20 cellular contexts compared by ENCODE assay signal in genomic region chr19:39112338-39112890, GRCh38. TPM values are rescaled to one million over a fixed set of nuclear protein-coding genes. Genes with fewer than 3 reads are reported as not detected.
DNase-seq lines count a peak whose midpoint lies in the region; FAIRE-seq and TF ChIP-seq lines count a peak whose summit lies in the region.
"Had no signal": no experiment of that assay in that cellular context is flagged by ENCODE, and none has a peak within 500 bp of the region (broad histone marks: within the 10 kb centered on the region; RNA-seq: fewer than 3 reads in every experiment).

No MANE protein-coding gene starts in this region.

- no peaks in the 10 kb centered on the region for H3K4me1 ChIP-seq in MM.1S (ENCODE audit: low read length)

- no peak overlapping the region for H3K4me2 ChIP-seq in MM.1S (ENCODE audit: low read depth, low read length)

- H3K27ac Mint-ChIP-seq in activated CD4-positive, alpha-beta memory T cell treated with anti-CD3 and anti-CD28 coated beads for 36 hours = no peak overlapping the region
- H3K27ac Mint-ChIP-seq: activated naive CD8-positive, alpha-beta T cell treated with anti-CD3 and anti-CD28 coated beads, Interleukin-2, amount 50 U/mL, for 24 hours; activated T-cell treated with anti-CD3 and anti-CD28 coated beads, Interleukin-2, amount 50 U/mL, for 24 hours; CD4-positive, alpha-beta T cell; dendritic cell treated with granulocyte-macrophage colony-stimulating factor and Interleukin-4, amounts not matched to agents 40 ng/mL and 50 ng/mL, for 4 days had no signal

- intact Hi-C loops in activated CD4-positive, alpha-beta memory T cell treated with anti-CD3 and anti-CD28 coated beads for 36 hours (cut with micrococcal nuclease) = no loop called here

- no peaks in the 10 kb centered on the region for H4K20me1 ChIP-seq in MM.1S (ENCODE audit: insufficient read depth, low read length)

- H3K27ac ChIP-seq in substantia nigra (ENCODE audit: low read depth, low read length, poor library complexity, severe bottlenecking) = peak overlapping the region; percentile 61
- no peak overlapping the region for H3K27ac ChIP-seq in MM.1S (ENCODE audit: low read length)

- no peaks in the 10 kb centered on the region for H3K79me2 ChIP-seq in MM.1S (ENCODE audit: low read length)

- POLR2A ChIA-PET in activated CD4-positive, alpha-beta memory T cell treated with anti-CD3 and anti-CD28 coated beads for 36 hours (lab: Charles Lee) = no interaction called here

- no peak for TF ChIP-seq POLR2A in GM12891 (IDR thresholded peaks at IDR 0.05; ENCODE audit: low read depth, low read length)

- DNase-seq in HT1080 (ENCODE audit: low read depth) (peak; percentile 32), amniotic epithelial cell (ENCODE audit: low read depth) (peak; percentile 62), kidney epithelial cell (ENCODE audit: low read depth) (peak; percentile 28), substantia nigra (lab: John Stamatoyannopoulos, UW) (peak in 2 of 49 donors; percentile 21 to 48), GM12891 (ENCODE audit: insufficient read length, low spot score) (no peak), MM.1S (no peak), AML-193 (lab: John Stamatoyannopoulos, UW) (no peak)
- DNase-seq in activated CD4-positive, alpha-beta memory T cell treated with anti-CD3 and anti-CD28 coated beads for 36 hours = no peak
- DNase-seq: activated CD4-positive, CD25-positive, alpha-beta regulatory T cell treated with anti-CD3 and anti-CD28 coated beads, Interleukin-2, amount 50 U/mL, for 72 hours; activated naive CD8-positive, alpha-beta T cell treated with anti-CD3 and anti-CD28 coated beads, Interleukin-2, amount 50 U/mL, for 24 hours; activated T-cell treated with anti-CD3 and anti-CD28 coated beads, Interleukin-2, amount 50 U/mL, for 24 hours; CD4-positive, alpha-beta T cell; foreskin melanocyte; GDM1; naive thymus-derived CD4-positive, alpha-beta T cell; NCI-H1694 treated with DMSO at 0.1 percent for 48 hours; NK-92 treated with Interleukin-12 subunit alpha and Interleukin-12 subunit beta, amount 100 ng/mL, for 24 hours had no signal

- H3K4me3 Mint-ChIP-seq in activated CD4-positive, alpha-beta memory T cell treated with anti-CD3 and anti-CD28 coated beads for 36 hours = no peak overlapping the region
- H3K4me3 Mint-ChIP-seq: activated naive CD8-positive, alpha-beta T cell treated with anti-CD3 and anti-CD28 coated beads, Interleukin-2, amount 50 U/mL, for 24 hours; activated T-cell treated with anti-CD3 and anti-CD28 coated beads, Interleukin-2, amount 50 U/mL, for 24 hours; CD4-positive, alpha-beta T cell; dendritic cell treated with granulocyte-macrophage colony-stimulating factor and Interleukin-4, amounts not matched to agents 40 ng/mL and 50 ng/mL, for 4 days; naive thymus-derived CD4-positive, alpha-beta T cell had no signal

- CTCF ChIA-PET in activated CD4-positive, alpha-beta memory T cell treated with anti-CD3 and anti-CD28 coated beads for 36 hours (lab: Charles Lee) = interaction anchor here (1.2 to 2.3 kb wide), 3 partner anchors 10 to 74 kb away, joined by 3 to 7 read pairs (median 4); no protein-coding TSS in a partner anchor

- no peak overlapping the region for H2AFZ ChIP-seq in MM.1S (ENCODE audit: low read length)

- H3K9me2 ChIP-seq in MM.1S (replicated peaks; ENCODE audit: insufficient read depth, low read length) = no peaks in the 10 kb centered on the region

- no peaks in the 10 kb centered on the region for H3K36me3 ChIP-seq in kidney epithelial cell (ENCODE audit: control insufficient read depth, insufficient read depth, low read length)
- H3K36me3 ChIP-seq in MM.1S (replicated peaks; ENCODE audit: insufficient read depth, low read length) = no peaks in the 10 kb centered on the region

- no peaks in the 10 kb centered on the region for H3K36me3 Mint-ChIP-seq in activated CD4-positive, alpha-beta memory T cell treated with anti-CD3 and anti-CD28 coated beads for 36 hours
- H3K36me3 Mint-ChIP-seq: naive thymus-derived CD4-positive, alpha-beta T cell had no signal

- no peaks in the 10 kb centered on the region for H3K9me3 Mint-ChIP-seq in activated CD4-positive, alpha-beta memory T cell treated with anti-CD3 and anti-CD28 coated beads for 36 hours
- H3K9me3 Mint-ChIP-seq: activated naive CD8-positive, alpha-beta T cell treated with anti-CD3 and anti-CD28 coated beads, Interleukin-2, amount 50 U/mL, for 24 hours; activated T-cell treated with anti-CD3 and anti-CD28 coated beads, Interleukin-2, amount 50 U/mL, for 24 hours; CD4-positive, alpha-beta T cell; dendritic cell treated with granulocyte-macrophage colony-stimulating factor and Interleukin-4, amounts not matched to agents 40 ng/mL and 50 ng/mL, for 4 days; IgD-negative memory B cell; naive thymus-derived CD4-positive, alpha-beta T cell had no signal

- no peaks in the 10 kb centered on the region for H3F3A ChIP-seq in MM.1S (ENCODE audit: insufficient read depth, low read length)

- no peaks in the 10 kb centered on the region for H3K27me3 ChIP-seq in kidney epithelial cell (ENCODE audit: control insufficient read depth, insufficient read depth, low read length)
- peaks cover 17% of the 10 kb centered on the region for H3K27me3 ChIP-seq in MM.1S (replicated peaks; ENCODE audit: insufficient read depth, low read length)

- no peaks in the 10 kb centered on the region for H3K9me3 ChIP-seq in MM.1S (replicated peaks; ENCODE audit: insufficient read depth, low read length)

- H3K4me3 ChIP-seq in kidney epithelial cell (ENCODE audit: low read depth, low read length) = no peak overlapping the region
- H3K4me3 ChIP-seq in MM.1S (ENCODE audit: low read length) = no peak overlapping the region

- no peaks in the 10 kb centered on the region for H3K4me1 Mint-ChIP-seq in activated CD4-positive, alpha-beta memory T cell treated with anti-CD3 and anti-CD28 coated beads for 36 hours (ENCODE audit: low read depth)
- H3K4me1 Mint-ChIP-seq: activated naive CD8-positive, alpha-beta T cell treated with anti-CD3 and anti-CD28 coated beads, Interleukin-2, amount 50 U/mL, for 24 hours; IgD-negative memory B cell had no signal

- TF ChIP-seq CTCF in kidney epithelial cell (IDR thresholded peaks at IDR 0.05; ENCODE audit: insufficient read depth, low read length, poor library complexity, severe bottlenecking) (no peak), MM.1S (IDR thresholded peaks at IDR 0.05; ENCODE audit: low read length) (no peak)

- no peak overlapping the region for H3K9ac ChIP-seq in MM.1S (ENCODE audit: low read length)

- FAIRE-seq in GM12891 (lab: Jason Lieb, UNC) = no peak

- H3K27me3 Mint-ChIP-seq in activated CD4-positive, alpha-beta memory T cell treated with anti-CD3 and anti-CD28 coated beads for 36 hours = no peaks in the 10 kb centered on the region
- H3K27me3 Mint-ChIP-seq: activated T-cell treated with anti-CD3 and anti-CD28 coated beads, Interleukin-2, amount 50 U/mL, for 24 hours had no signal

TF ChIP-seq in GM12891, 5 proteins besides CTCF, POLR2A, EP300 and RAD21:
- TF ChIP-seq POU2F2 (IDR thresholded peaks at IDR 0.05; ENCODE audit: low read depth, low read length) (no peak), PAX5 (IDR thresholded peaks at IDR 0.05; ENCODE audit: insufficient read depth, low read length, severe bottlenecking) (no peak), TAF1 (IDR thresholded peaks at IDR 0.05; ENCODE audit: low read depth, low read length) (no peak), POLR2AphosphoS5 (IDR thresholded peaks at IDR 0.05; ENCODE audit: low read depth, low read length) (no peak), SPI1 (IDR thresholded peaks at IDR 0.05; ENCODE audit: low read depth, low read length) (no peak)

RNA-seq across cellular contexts. Expression of gene PAK4, which starts 13.2 kb away (rescaled TPM):
- 8.0 and 13.0 TPM in 2 replicates for total RNA-seq in HT1080 (2014; rRNA removed; shearing (Covaris generic))
- polyA plus RNA-seq in HT1080 (2015; cell fraction: cytosol; rRNA removed) = 64.1 and 66.0 TPM in 2 replicates
- polyA plus RNA-seq in HT1080 (2015; cell fraction: nucleus; rRNA removed) = 47.8 and 49.8 TPM in 2 replicates
- 23.7 and 27.3 TPM in 2 replicates for total RNA-seq in kidney epithelial cell
- total RNA-seq in activated CD4-positive, alpha-beta memory T cell treated with anti-CD3 and anti-CD28 coated beads for 36 hours = 10 to 100 TPM; 16.3 to 17.8 TPM
- polyA plus RNA-seq in GM12891 (2012; ENCODE audit: low read depth, missing spikeins) = 6.5 TPM

RNA-seq across cellular contexts. Expression of gene ACP7, which starts 28.2 kb away (rescaled TPM):
- 4.0 and 6.4 TPM in 2 replicates for total RNA-seq in HT1080 (2014; rRNA removed; shearing (Covaris generic))
- polyA plus RNA-seq in HT1080 (2015; cell fraction: cytosol; rRNA removed) = 3.7 and 3.9 TPM in 2 replicates
- 7.6 and 9.1 TPM in 2 replicates for polyA plus RNA-seq in HT1080 (2015; cell fraction: nucleus; rRNA removed)
- total RNA-seq in kidney epithelial cell = 0.33 and 0.82 TPM in 2 replicates
- total RNA-seq in activated CD4-positive, alpha-beta memory T cell treated with anti-CD3 and anti-CD28 coated beads for 36 hours = under 1 TPM; 0.15 to 0.31 TPM
- polyA plus RNA-seq in GM12891 (2012; ENCODE audit: low read depth, missing spikeins) = not detected
- total RNA-seq: CD4-positive, alpha-beta T cell; naive thymus-derived CD4-positive, alpha-beta T cell; skeletal muscle tissue had no signal
- polyA plus RNA-seq: IgD-negative memory B cell; naive thymus-derived CD4-positive, alpha-beta T cell had no signal

Comparison
In these comparisons a context has a peak if more than half of its experiments do, and no peak if none do; other contexts are left out.
1. DNase-seq: peak in HT1080 (single experiment), amniotic epithelial cell (single experiment) and kidney epithelial cell (single experiment); none in activated CD4-positive, alpha-beta memory T cell treated with anti-CD3 and anti-CD28 coated beads for 36 hours (single experiment), GM12891 (single experiment), MM.1S (single experiment) and AML-193 (0 of 2).